In the genomic region with DNA sequence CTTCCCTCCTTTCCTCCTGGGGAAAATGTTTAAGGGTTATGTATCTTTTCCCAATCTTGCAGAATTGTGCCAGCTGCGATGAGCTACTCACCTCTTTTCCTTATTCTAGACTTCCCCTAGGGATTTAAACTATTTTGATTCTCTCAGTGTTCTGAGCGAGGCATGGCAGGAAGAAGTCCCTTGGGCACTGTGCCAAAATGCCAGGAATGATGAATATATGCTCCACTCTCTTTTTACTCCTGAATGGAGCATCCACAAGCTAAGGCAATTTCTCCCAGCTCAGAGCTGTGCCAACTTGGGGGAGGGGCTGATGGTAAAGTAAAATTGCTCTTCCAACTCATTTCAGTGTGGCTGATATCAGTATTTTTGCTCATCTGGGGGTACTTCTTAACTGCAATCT, we compare ENCODE assay signal across 19 cellular contexts. TPM values are rescaled to one million over a fixed set of nuclear protein-coding genes. Genes with fewer than 3 reads are reported as not detected.
DNase-seq lines count a peak whose midpoint lies in the region; ATAC-seq and TF ChIP-seq lines count a peak whose summit lies in the region.
"Had no signal": no experiment of that assay in that cellular context is flagged by ENCODE, and none has a peak within 500 bp of the region (broad histone marks: within the 10 kb centered on the region; RNA-seq: fewer than 3 reads in every experiment).

No MANE protein-coding gene starts in this region.

- H3K36me3 ChIP-seq in CD4-positive, alpha-beta memory T cell (ENCODE audit: insufficient read depth, low read length) = no peaks in the 10 kb centered on the region
- no peaks in the 10 kb centered on the region for H3K36me3 ChIP-seq in psoas muscle (ENCODE audit: insufficient read depth in 1 of 2, low read depth in 1 of 2)
- H3K36me3 ChIP-seq: brain microvascular endothelial cell had no signal

- H3K4me1 Mint-ChIP-seq in CD4-positive, alpha-beta memory T cell = peaks cover 22 to 54% (median 35%) of the 10 kb centered on the region in 4 donors
- H3K4me1 Mint-ChIP-seq: neural crest cell had no signal

- H3K4me3 ChIP-seq in CD4-positive, alpha-beta memory T cell (ENCODE audit: low read length in 2 of 2) = no peak overlapping the region
- H3K4me3 ChIP-seq in choroid plexus epithelial cell (ENCODE audit: low read depth, low read length) (no peak overlapping the region), psoas muscle (no peak overlapping the region)

- POLR2A ChIA-PET in CD4-positive, alpha-beta memory T cell (lab: Charles Lee; ENCODE audit: partially characterized antibody) = no interaction called here

- intact Hi-C loops in CD4-positive, alpha-beta memory T cell (cut with micrococcal nuclease) = loop anchor here (5.0 kb wide), 1 partner anchor 1841 kb away; a partner anchor contains a TSS
- intact Hi-C loops in posterior cingulate gyrus (cut with DNase I) = no loop called here
- intact Hi-C loops in psoas muscle (cut with DNase I) = no loop called here

- 53 to 56% (median 54%) methylated on average over 2 of the region's 2 CpGs for whole genome bisulfite sequencing in psoas muscle, 3 donors

- no peaks in the 10 kb centered on the region for H3K36me3 Mint-ChIP-seq in CD4-positive, alpha-beta memory T cell
- H3K36me3 Mint-ChIP-seq: CD8-positive, alpha-beta memory T cell had no signal

- no peaks in the 10 kb centered on the region for H3K27me3 ChIP-seq in CD4-positive, alpha-beta memory T cell (ENCODE audit: insufficient read depth, low read length)
- H3K27me3 ChIP-seq in psoas muscle (ENCODE audit: insufficient read depth in 3 of 3, low read length in 2 of 3) = no peaks in the 10 kb centered on the region
- H3K27me3 ChIP-seq: brain microvascular endothelial cell had no signal

- TF ChIP-seq CTCF in choroid plexus epithelial cell (conservative IDR thresholded peaks at IDR 0.05; ENCODE audit: low read depth, low read length) (no peak), psoas muscle (IDR thresholded peaks at IDR 0.05) (no peak)

- no peak for ATAC-seq in psoas muscle
- ATAC-seq: right cardiac atrium had no signal

- no peak overlapping the region for H3K27ac ChIP-seq in CD4-positive, alpha-beta memory T cell (ENCODE audit: low read depth, low read length)
- no peak overlapping the region for H3K27ac ChIP-seq in psoas muscle
- H3K27ac ChIP-seq: brain microvascular endothelial cell, foreskin keratinocyte had no signal

- peak overlapping the region in 1 of 8 donors; percentile 75 for H3K4me3 Mint-ChIP-seq in CD4-positive, alpha-beta memory T cell
- H3K4me3 Mint-ChIP-seq: neural crest cell had no signal

- H3K9me3 ChIP-seq in CD4-positive, alpha-beta memory T cell (ENCODE audit: control insufficient read depth in 1 of 2, low read length in 2 of 2) = no peaks in the 10 kb centered on the region
- H3K9me3 ChIP-seq in psoas muscle = no peaks in the 10 kb centered on the region

- H3K9me3 Mint-ChIP-seq in CD4-positive, alpha-beta memory T cell = peaks cover 0 to 5% (median 0%) of the 10 kb centered on the region in 8 donors
- H3K9me3 Mint-ChIP-seq: neural crest cell had no signal

- peaks cover 41% of the 10 kb centered on the region for H3K4me1 ChIP-seq in CD4-positive, alpha-beta memory T cell (ENCODE audit: insufficient read depth, low read length)
- no peaks in the 10 kb centered on the region for H3K4me1 ChIP-seq in psoas muscle

- DNase-seq in NCI-H1417 (lab: John Stamatoyannopoulos, UW) (peak in 2 of 3 experiments; percentile 8 to 30), NCI-H1417 treated with DMSO at 0.1 percent for 48 hours (lab: John Stamatoyannopoulos, UW) (no peak), NCI-H82 treated with DMSO at 0.1 percent for 48 hours (lab: John Stamatoyannopoulos, UW; ENCODE audit: unreplicated experiment) (peak; percentile 10), choroid plexus epithelial cell (ENCODE audit: low read depth) (peak; percentile 5), pons (ENCODE audit: low spot score) (no peak), posterior cingulate gyrus (no peak), psoas muscle (no peak)
- DNase-seq in CD4-positive, alpha-beta memory T cell = peak in 1 of 5 donors; percentile 23
- DNase-seq: brain microvascular endothelial cell; CD8-positive, alpha-beta memory T cell; effector memory CD4-positive, alpha-beta T cell; mammary epithelial cell; OCI-M1; right cardiac atrium; SW 1271 had no signal

- peak overlapping the region; percentile 67 to 96 (median 79) for H3K27ac Mint-ChIP-seq in CD4-positive, alpha-beta memory T cell

- CTCF ChIA-PET in CD4-positive, alpha-beta memory T cell (lab: Charles Lee; ENCODE audit: partially characterized antibody) = no interaction called here

- no peaks in the 10 kb centered on the region for H3K27me3 Mint-ChIP-seq in CD4-positive, alpha-beta memory T cell

RNA-seq across cellular contexts. Expression of a gene that starts 4.0 kb away (rescaled TPM):
- total RNA-seq in CD4-positive, alpha-beta memory T cell = not detected
- polyA plus RNA-seq in CD4-positive, alpha-beta memory T cell = not detected
- not detected for total RNA-seq in psoas muscle
- polyA plus RNA-seq in psoas muscle = not detected
- total RNA-seq: A172; CD8-positive, alpha-beta memory T cell; foreskin keratinocyte; mammary epithelial cell; neural crest cell; right cardiac atrium; urinary bladder had no signal
- polyA plus RNA-seq: CD8-positive, alpha-beta memory T cell; foreskin keratinocyte; mammary epithelial cell; right cardiac atrium; urinary bladder had no signal

RNA-seq across cellular contexts. Expression of a gene that starts 57.1 kb away (rescaled TPM):
- 1 to 10 TPM; 5.4 to 5.7 TPM for total RNA-seq in CD4-positive, alpha-beta memory T cell
- 1 to 10 TPM; 3.7 to 5.4 TPM for polyA plus RNA-seq in CD4-positive, alpha-beta memory T cell
- total RNA-seq in psoas muscle = 1 to 10 TPM; 2.9 to 4.6 (median 4.3) TPM
- polyA plus RNA-seq in psoas muscle = 1 to 10 TPM; 2.1 to 7.2 (median 5.9) TPM

Comparison
In these comparisons a context has a peak if more than half of its experiments do, and no peak if none do; other contexts are left out.
1. DNase-seq: peak in NCI-H1417 (2 of 3), NCI-H82 treated with DMSO at 0.1 percent for 48 hours (single experiment) and choroid plexus epithelial cell (single experiment); none in NCI-H1417 treated with DMSO at 0.1 percent for 48 hours (single experiment), pons (single experiment), posterior cingulate gyrus (0 of 10) and psoas muscle (0 of 2).